ENCODE assay signal across 18 cellular contexts in genomic region chr16:89956511-89957213, GRCh38. TPM values are rescaled to one million over a fixed set of nuclear protein-coding genes. Genes with fewer than 3 reads are reported as not detected.
DNase-seq lines count a peak whose midpoint lies in the region; ATAC-seq and TF ChIP-seq lines count a peak whose summit lies in the region.
"Had no signal": no experiment of that assay in that cellular context is flagged by ENCODE, and none has a peak within 500 bp of the region (broad histone marks: within the 10 kb centered on the region; RNA-seq: fewer than 3 reads in every experiment).

No MANE protein-coding gene starts in this region.

- no peaks in the 10 kb centered on the region for H3K27me3 ChIP-seq in left ventricle myocardium inferior (ENCODE audit: low read depth)
- no peaks in the 10 kb centered on the region for H3K27me3 ChIP-seq in upper lobe of left lung

- peak; percentile 26 for ATAC-seq in Right ventricle myocardium superior (ENCODE audit: poor library complexity)
- ATAC-seq in upper lobe of left lung (ENCODE audit: low FRiP score in 2 of 2), result peak in 1 of 2 donors; percentile 45
- no peak for ATAC-seq in GM19324 (IDR thresholded peaks at IDR 0.05; ENCODE audit: low FRiP score, unreplicated experiment)
- ATAC-seq: stimulated activated effector memory CD8-positive, alpha-beta T cell treated with anti-CD3 and anti-CD28 coated beads, Interleukin-12 subunit alpha, Interleukin-12 subunit beta, amount 100 ng/mL, for 72 hours had no signal

- H3K27me3 Mint-ChIP-seq in type B pancreatic cell, result no peaks in the 10 kb centered on the region

- no peak overlapping the region for H3K27ac Mint-ChIP-seq in type B pancreatic cell
- H3K27ac Mint-ChIP-seq: nephron progenitor cell; stimulated activated effector memory CD8-positive, alpha-beta T cell treated with anti-CD3 and anti-CD28 coated beads, Interleukin-12 subunit alpha, Interleukin-12 subunit beta, amount 100 ng/mL, for 72 hours had no signal

- H3K4me3 ChIP-seq in left ventricle myocardium inferior (peak overlapping the region; percentile 43), upper lobe of left lung (peak overlapping the region in 1 of 4 donors; percentile 33)

- peaks cover 12% of the 10 kb centered on the region for H3K36me3 Mint-ChIP-seq in type B pancreatic cell

- 75 to 84% methylated on average over 14 to 15 of the region's 15 CpGs for WGBS in upper lobe of left lung, 2 donors

- H3K4me3 Mint-ChIP-seq in type B pancreatic cell, result no peak overlapping the region
- H3K4me3 Mint-ChIP-seq: nephron progenitor cell; stimulated activated effector memory CD8-positive, alpha-beta T cell treated with anti-CD3 and anti-CD28 coated beads, Interleukin-12 subunit alpha, Interleukin-12 subunit beta, amount 100 ng/mL, for 72 hours had no signal

- TF ChIP-seq EP300 in upper lobe of left lung (IDR thresholded peaks at IDR 0.05), result no peak

- intact Hi-C loops in Right ventricle myocardium superior (cut with DNase I), result no loop called here
- intact Hi-C loops in cardiac septum (cut with DNase I), result no loop called here
- intact Hi-C loops in left ventricle myocardium inferior (cut with micrococcal nuclease), result no loop called here

- H3K9me3 Mint-ChIP-seq in type B pancreatic cell, result no peaks in the 10 kb centered on the region
- H3K9me3 Mint-ChIP-seq: nephron progenitor cell; stimulated activated effector memory CD8-positive, alpha-beta T cell treated with anti-CD3 and anti-CD28 coated beads, Interleukin-12 subunit alpha, Interleukin-12 subunit beta, amount 100 ng/mL, for 72 hours had no signal

- TF ChIP-seq CTCF in RWPE1 (conservative IDR thresholded peaks at IDR 0.05; ENCODE audit: low read depth) (no peak), left ventricle myocardium inferior (IDR thresholded peaks at IDR 0.05; ENCODE audit: borderline replicate concordance) (no peak), upper lobe of left lung (IDR thresholded peaks at IDR 0.05) (no peak), type B pancreatic cell (conservative IDR thresholded peaks at IDR 0.05) (no peak)

- H3K36me3 ChIP-seq in left ventricle myocardium inferior (peaks cover 50% of the 10 kb centered on the region), upper lobe of left lung (peaks cover 0 to 61% (median 31%) of the 10 kb centered on the region in 4 donors)

- H3K4me1 Mint-ChIP-seq in type B pancreatic cell (ENCODE audit: unreplicated experiment), result no peaks in the 10 kb centered on the region

- CTCF ChIA-PET in RWPE1 (lab: Yijun Ruan, JAX), result no interaction called here

- H3K4me1 ChIP-seq in left ventricle myocardium inferior (no peaks in the 10 kb centered on the region), upper lobe of left lung (peaks cover 0 to 6% (median 2%) of the 10 kb centered on the region in 4 donors)

- DNase-seq in Right ventricle myocardium superior (peak; percentile 42), cardiac septum (ENCODE audit: low spot score) (no peak), RWPE1 (ENCODE audit: low spot score) (no peak), left ventricle myocardium inferior (no peak), upper lobe of left lung (no peak), type B pancreatic cell (ENCODE audit: extremely low spot score, unreplicated experiment) (no peak), NCI-H2081 (lab: John Stamatoyannopoulos, UW) (no peak)
- DNase-seq: activated CD4-positive, alpha-beta T cell treated with anti-CD3 and anti-CD28 coated beads, Interleukin-2, amount 50 U/mL, for 48 hours; activated naive CD4-positive, alpha-beta T cell treated with anti-CD3 and anti-CD28 coated beads, Interleukin-2, amount 50 U/mL, for 16 hours; C1 segment of cervical spinal cord; DMS153; NCI-H1048; NCI-H2081 treated with DMSO at 0.1 percent for 48 hours; NCI-H524 treated with DMSO at 0.1 percent for 48 hours; nephron progenitor cell; SW 1271 had no signal

- no peaks in the 10 kb centered on the region for H3K9me3 ChIP-seq in left ventricle myocardium inferior (replicated peaks)
- no peaks in the 10 kb centered on the region for H3K9me3 ChIP-seq in upper lobe of left lung

- POLR2A ChIA-PET in RWPE1 (lab: Yijun Ruan, JAX; ENCODE audit: low non-redundant PET), result no interaction called here

- TF ChIP-seq POLR2A in upper lobe of left lung (IDR thresholded peaks at IDR 0.05), result no peak

- peak overlapping the region; percentile 9; the same call in 1 of the 2 replicates for H3K27ac ChIP-seq in RWPE1
- H3K27ac ChIP-seq in left ventricle myocardium inferior (replicated peaks), result peak overlapping the region; percentile 36
- peak overlapping the region; percentile 51 to 77 (median 73) for H3K27ac ChIP-seq in upper lobe of left lung

RNA-seq across cellular contexts. Expression of gene DEF8, which starts 8.1 kb away (rescaled TPM):
- total RNA-seq in Right ventricle myocardium superior (46.7 TPM), cardiac septum (42.8 TPM), left ventricle myocardium inferior (44.7 TPM), upper lobe of left lung (100 to 1,000 TPM in 2 of 6 donors, 10 to 100 TPM in 4; 45.7 to 671 (median 80.5) TPM), type B pancreatic cell (ENCODE audit: low replicate concordance) (61.0 and 63.5 TPM in 2 replicates)

RNA-seq across cellular contexts. Expression of gene TUBB3, which starts 33.5 kb away (rescaled TPM):
- total RNA-seq in Right ventricle myocardium superior (1.8 TPM), cardiac septum (6.8 TPM), left ventricle myocardium inferior (2.1 TPM), upper lobe of left lung (1 to 10 TPM in 3 of 6 donors, under 1 TPM in 2, not detected in 1; 0.33 to 9.2 (median 2.1) TPM), type B pancreatic cell (ENCODE audit: low replicate concordance) (62.0 and 91.4 TPM in 2 replicates)

RNA-seq across cellular contexts. Expression of gene MC1R, which starts 38.0 kb away (rescaled TPM):
- 1.1 TPM for total RNA-seq in Right ventricle myocardium superior
- total RNA-seq in cardiac septum, result 4.0 TPM
- total RNA-seq in left ventricle myocardium inferior, result 1.2 TPM
- total RNA-seq in upper lobe of left lung, result 10 to 100 TPM in 2 of 6 donors, 1 to 10 TPM in 4; 4.9 to 44.0 (median 7.0) TPM
- total RNA-seq in type B pancreatic cell (ENCODE audit: low replicate concordance), result 3.6 and 3.8 TPM in 2 replicates

Comparison
In these comparisons a context has a peak if more than half of its experiments do, and no peak if none do; other contexts are left out.
1. H3K27ac ChIP-seq: peak in every context shown above with its lines; median percentile 73 in upper lobe of left lung; 36 in left ventricle myocardium inferior; 9 in RWPE1.